ENCODE assay signal across 3 cellular contexts in genomic region chr17:64504769-64505319, GRCh38.
TF ChIP-seq lines count a peak whose summit lies in the region.

No MANE protein-coding gene starts in this region.

TF ChIP-seq in A549, 52 proteins besides CTCF, POLR2A, EP300 and RAD21:
- TF ChIP-seq POLR2AphosphoS2 (conservative IDR thresholded peaks at IDR 0.05; ENCODE audit: low read length): peak; percentile 75; the same call in 1 of the 2 replicates
- no peak for TF ChIP-seq HOXB5 (CRISPR knock-in tag; IDR thresholded peaks at IDR 0.05)
- TF ChIP-seq TFCP2L1 (CRISPR knock-in tag; IDR thresholded peaks at IDR 0.05): 0 out of 2 replicates have a peak, but pooled peaks have one; percentile 47
- TF ChIP-seq MAFK (IDR thresholded peaks at IDR 0.05; ENCODE audit: partially characterized antibody): peak; percentile 72

TF ChIP-seq in HEK293, 187 proteins besides CTCF, POLR2A, EP300 and RAD21:
- TF ChIP-seq HOXC10 (CRISPR knock-in tag; IDR thresholded peaks at IDR 0.05) (no peak), ZNF600 (tag by site-specific recombination; IDR thresholded peaks at IDR 0.05) (peak; percentile 55; the same call in 1 of the 2 replicates)
TF ChIP-seq in HEK293: peak in this region for 1.

TF ChIP-seq in GM12878, 131 proteins besides CTCF, POLR2A, EP300 and RAD21:
- TF ChIP-seq WRNIP1 (IDR thresholded peaks at IDR 0.05; ENCODE audit: borderline replicate concordance, low read depth, low read length): 0 out of 2 replicates have a peak, but pooled peaks have one; percentile 17
- no peak for TF ChIP-seq ZBED1 (IDR thresholded peaks at IDR 0.05; ENCODE audit: borderline replicate concordance)
- no peak for TF ChIP-seq ESRRA (IDR thresholded peaks at IDR 0.05; ENCODE audit: low read length)
- TF ChIP-seq CHD1 (IDR thresholded peaks at IDR 0.05; ENCODE audit: low read depth, low read length): 0 out of 2 replicates have a peak, but pooled peaks have one; percentile 1
- TF ChIP-seq, protein P1, sequence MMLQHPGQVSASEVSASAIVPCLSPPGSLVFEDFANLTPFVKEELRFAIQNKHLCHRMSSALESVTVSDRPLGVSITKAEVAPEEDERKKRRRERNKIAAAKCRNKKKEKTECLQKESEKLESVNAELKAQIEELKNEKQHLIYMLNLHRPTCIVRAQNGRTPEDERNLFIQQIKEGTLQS (IDR thresholded peaks at IDR 0.05; ENCODE audit: borderline replicate concordance, extremely low read depth, low read depth, low read length): no peak
- TF ChIP-seq RCOR1 (conservative IDR thresholded peaks at IDR 0.05; ENCODE audit: low read depth, low read length): no peak
- 0 out of 2 replicates have a peak, but pooled peaks have one; percentile 7 for TF ChIP-seq RAD51 (IDR thresholded peaks at IDR 0.05)
- TF ChIP-seq EGR1 (IDR thresholded peaks at IDR 0.05; ENCODE audit: borderline replicate concordance in 1 of 2, low read depth in 2 of 2, low read length in 2 of 2): no peak
- no peak for TF ChIP-seq IRF4 (IDR thresholded peaks at IDR 0.05; ENCODE audit: low read depth, low read length)
- TF ChIP-seq PAX5 (IDR thresholded peaks at IDR 0.05; ENCODE audit: borderline replicate concordance, low read depth, low read length): no peak
- no peak for TF ChIP-seq ZSCAN29 (IDR thresholded peaks at IDR 0.05)
- TF ChIP-seq, protein P2, sequence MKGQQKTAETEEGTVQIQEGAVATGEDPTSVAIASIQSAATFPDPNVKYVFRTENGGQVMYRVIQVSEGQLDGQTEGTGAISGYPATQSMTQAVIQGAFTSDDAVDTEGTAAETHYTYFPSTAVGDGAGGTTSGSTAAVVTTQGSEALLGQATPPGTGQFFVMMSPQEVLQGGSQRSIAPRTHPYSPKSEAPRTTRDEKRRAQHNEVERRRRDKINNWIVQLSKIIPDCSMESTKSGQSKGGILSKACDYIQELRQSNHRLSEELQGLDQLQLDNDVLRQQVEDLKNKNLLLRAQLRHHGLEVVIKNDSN (IDR thresholded peaks at IDR 0.05; ENCODE audit: borderline replicate concordance, extremely low read length, insufficient read depth, low read depth, low read length): no peak
- no peak for TF ChIP-seq TAF1 (IDR thresholded peaks at IDR 0.05; ENCODE audit: borderline replicate concordance, low read depth, low read length)
- TF ChIP-seq, protein P3, sequence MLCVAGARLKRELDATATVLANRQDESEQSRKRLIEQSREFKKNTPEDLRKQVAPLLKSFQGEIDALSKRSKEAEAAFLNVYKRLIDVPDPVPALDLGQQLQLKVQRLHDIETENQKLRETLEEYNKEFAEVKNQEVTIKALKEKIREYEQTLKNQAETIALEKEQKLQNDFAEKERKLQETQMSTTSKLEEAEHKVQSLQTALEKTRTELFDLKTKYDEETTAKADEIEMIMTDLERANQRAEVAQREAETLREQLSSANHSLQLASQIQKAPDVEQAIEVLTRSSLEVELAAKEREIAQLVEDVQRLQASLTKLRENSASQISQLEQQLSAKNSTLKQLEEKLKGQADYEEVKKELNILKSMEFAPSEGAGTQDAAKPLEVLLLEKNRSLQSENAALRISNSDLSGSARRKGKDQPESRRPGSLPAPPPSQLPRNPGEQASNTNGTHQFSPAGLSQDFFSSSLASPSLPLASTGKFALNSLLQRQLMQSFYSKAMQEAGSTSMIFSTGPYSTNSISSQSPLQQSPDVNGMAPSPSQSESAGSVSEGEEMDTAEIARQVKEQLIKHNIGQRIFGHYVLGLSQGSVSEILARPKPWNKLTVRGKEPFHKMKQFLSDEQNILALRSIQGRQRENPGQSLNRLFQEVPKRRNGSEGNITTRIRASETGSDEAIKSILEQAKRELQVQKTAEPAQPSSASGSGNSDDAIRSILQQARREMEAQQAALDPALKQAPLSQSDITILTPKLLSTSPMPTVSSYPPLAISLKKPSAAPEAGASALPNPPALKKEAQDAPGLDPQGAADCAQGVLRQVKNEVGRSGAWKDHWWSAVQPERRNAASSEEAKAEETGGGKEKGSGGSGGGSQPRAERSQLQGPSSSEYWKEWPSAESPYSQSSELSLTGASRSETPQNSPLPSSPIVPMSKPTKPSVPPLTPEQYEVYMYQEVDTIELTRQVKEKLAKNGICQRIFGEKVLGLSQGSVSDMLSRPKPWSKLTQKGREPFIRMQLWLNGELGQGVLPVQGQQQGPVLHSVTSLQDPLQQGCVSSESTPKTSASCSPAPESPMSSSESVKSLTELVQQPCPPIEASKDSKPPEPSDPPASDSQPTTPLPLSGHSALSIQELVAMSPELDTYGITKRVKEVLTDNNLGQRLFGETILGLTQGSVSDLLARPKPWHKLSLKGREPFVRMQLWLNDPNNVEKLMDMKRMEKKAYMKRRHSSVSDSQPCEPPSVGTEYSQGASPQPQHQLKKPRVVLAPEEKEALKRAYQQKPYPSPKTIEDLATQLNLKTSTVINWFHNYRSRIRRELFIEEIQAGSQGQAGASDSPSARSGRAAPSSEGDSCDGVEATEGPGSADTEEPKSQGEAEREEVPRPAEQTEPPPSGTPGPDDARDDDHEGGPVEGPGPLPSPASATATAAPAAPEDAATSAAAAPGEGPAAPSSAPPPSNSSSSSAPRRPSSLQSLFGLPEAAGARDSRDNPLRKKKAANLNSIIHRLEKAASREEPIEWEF (IDR thresholded peaks at IDR 0.05; ENCODE audit: insufficient replicate concordance, low read depth, low read length): no peak
- no peak for TF ChIP-seq EED (IDR thresholded peaks at IDR 0.05; ENCODE audit: low read depth)
- no peak for TF ChIP-seq IKZF1 (conservative IDR thresholded peaks at IDR 0.05)
- no peak for TF ChIP-seq SP1 (IDR thresholded peaks at IDR 0.05; ENCODE audit: low read depth, low read length)
- no peak for TF ChIP-seq BCL11A (IDR thresholded peaks at IDR 0.05; ENCODE audit: low read depth, low read length)
- peak; percentile 23; the same call in 1 of the 2 replicates for TF ChIP-seq RUNX3 (IDR thresholded peaks at IDR 0.05; ENCODE audit: low read length)
- no peak for TF ChIP-seq MLLT1 (IDR thresholded peaks at IDR 0.05)
- no peak for TF ChIP-seq SMAD5 (IDR thresholded peaks at IDR 0.05; ENCODE audit: low read depth)
- no peak for TF ChIP-seq POLR2AphosphoS2 (IDR thresholded peaks at IDR 0.05; ENCODE audit: low read depth, low read length)
- no peak for TF ChIP-seq FOXK2 (IDR thresholded peaks at IDR 0.05)
- 0 out of 2 replicates have a peak, but pooled peaks have one; percentile 27 for TF ChIP-seq FOXM1 (IDR thresholded peaks at IDR 0.05; ENCODE audit: low read depth, low read length)
- no peak for TF ChIP-seq BACH1 (IDR thresholded peaks at IDR 0.05; ENCODE audit: borderline replicate concordance)
- TF ChIP-seq KAT2A (conservative IDR thresholded peaks at IDR 0.05; ENCODE audit: control insufficient read depth, low read depth, low read length): no peak
- TF ChIP-seq, protein P4, sequence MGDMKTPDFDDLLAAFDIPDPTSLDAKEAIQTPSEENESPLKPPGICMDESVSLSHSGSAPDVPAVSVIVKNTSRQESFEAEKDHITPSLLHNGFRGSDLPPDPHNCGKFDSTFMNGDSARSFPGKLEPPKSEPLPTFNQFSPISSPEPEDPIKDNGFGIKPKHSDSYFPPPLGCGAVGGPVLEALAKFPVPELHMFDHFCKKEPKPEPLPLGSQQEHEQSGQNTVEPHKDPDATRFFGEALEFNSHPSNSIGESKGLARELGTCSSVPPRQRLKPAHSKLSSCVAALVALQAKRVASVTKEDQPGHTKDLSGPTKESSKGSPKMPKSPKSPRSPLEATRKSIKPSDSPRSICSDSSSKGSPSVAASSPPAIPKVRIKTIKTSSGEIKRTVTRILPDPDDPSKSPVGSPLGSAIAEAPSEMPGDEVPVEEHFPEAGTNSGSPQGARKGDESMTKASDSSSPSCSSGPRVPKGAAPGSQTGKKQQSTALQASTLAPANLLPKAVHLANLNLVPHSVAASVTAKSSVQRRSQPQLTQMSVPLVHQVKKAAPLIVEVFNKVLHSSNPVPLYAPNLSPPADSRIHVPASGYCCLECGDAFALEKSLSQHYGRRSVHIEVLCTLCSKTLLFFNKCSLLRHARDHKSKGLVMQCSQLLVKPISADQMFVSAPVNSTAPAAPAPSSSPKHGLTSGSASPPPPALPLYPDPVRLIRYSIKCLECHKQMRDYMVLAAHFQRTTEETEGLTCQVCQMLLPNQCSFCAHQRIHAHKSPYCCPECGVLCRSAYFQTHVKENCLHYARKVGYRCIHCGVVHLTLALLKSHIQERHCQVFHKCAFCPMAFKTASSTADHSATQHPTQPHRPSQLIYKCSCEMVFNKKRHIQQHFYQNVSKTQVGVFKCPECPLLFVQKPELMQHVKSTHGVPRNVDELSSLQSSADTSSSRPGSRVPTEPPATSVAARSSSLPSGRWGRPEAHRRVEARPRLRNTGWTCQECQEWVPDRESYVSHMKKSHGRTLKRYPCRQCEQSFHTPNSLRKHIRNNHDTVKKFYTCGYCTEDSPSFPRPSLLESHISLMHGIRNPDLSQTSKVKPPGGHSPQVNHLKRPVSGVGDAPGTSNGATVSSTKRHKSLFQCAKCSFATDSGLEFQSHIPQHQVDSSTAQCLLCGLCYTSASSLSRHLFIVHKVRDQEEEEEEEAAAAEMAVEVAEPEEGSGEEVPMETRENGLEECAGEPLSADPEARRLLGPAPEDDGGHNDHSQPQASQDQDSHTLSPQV (IDR thresholded peaks at IDR 0.05): no peak
- no peak; the same call in 1 of the 2 replicates for TF ChIP-seq POLR2AphosphoS5 (IDR thresholded peaks at IDR 0.05; ENCODE audit: low read length)
- TF ChIP-seq IKZF2 (IDR thresholded peaks at IDR 0.05): 0 out of 4 replicates have a peak, but pooled peaks of 1 of the 2 experiments have one; percentile 28
- TF ChIP-seq ZBTB4 (CRISPR knock-in tag; IDR thresholded peaks at IDR 0.05): no peak
- TF ChIP-seq BCLAF1 (IDR thresholded peaks at IDR 0.05): 0 out of 2 replicates have a peak, but pooled peaks have one; percentile 34
- no peak for TF ChIP-seq ZNF217 (IDR thresholded peaks at IDR 0.05)
- no peak for TF ChIP-seq SREBF1 (IDR thresholded peaks at IDR 0.05; ENCODE audit: low read length)
- TF ChIP-seq STAT1 (conservative IDR thresholded peaks at IDR 0.05): no peak
- TF ChIP-seq SIX5 (IDR thresholded peaks at IDR 0.05; ENCODE audit: low read depth, low read length, severe bottlenecking): no peak
- TF ChIP-seq ASH2L (IDR thresholded peaks at IDR 0.05; ENCODE audit: borderline replicate concordance, low read depth): no peak
